In the genomic region with DNA sequence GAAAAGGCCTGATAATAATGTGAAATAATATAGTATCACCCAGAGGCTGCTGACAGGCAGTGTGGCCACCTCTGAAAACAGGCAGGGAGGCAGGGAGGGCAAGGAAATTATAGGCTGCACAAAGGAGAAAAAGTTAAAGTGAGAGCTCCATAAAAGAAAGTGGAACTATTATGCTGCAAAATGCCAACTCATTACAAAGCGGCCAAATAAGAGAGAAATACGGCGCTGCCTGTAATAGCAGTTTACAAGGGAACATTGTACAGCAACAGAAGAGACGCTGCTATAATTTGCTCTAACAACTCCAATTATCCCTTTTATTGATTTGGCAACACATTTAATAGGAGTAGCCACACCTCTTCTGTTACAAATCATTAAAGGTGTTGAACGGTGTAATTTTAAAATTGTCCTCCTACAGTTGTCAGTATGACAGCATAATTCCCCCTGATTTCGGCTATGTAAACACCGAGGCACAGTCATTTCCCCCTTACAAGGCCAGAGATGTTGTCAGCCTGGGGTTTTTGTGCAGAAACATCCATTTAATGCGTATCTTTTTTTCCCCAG, we compare ENCODE assay signal across 1 cellular context.
TF ChIP-seq lines count a peak whose summit lies in the region.

No MANE protein-coding gene starts in this region.

TF ChIP-seq in HEK293, 187 proteins besides CTCF, POLR2A, EP300 and RAD21 (continued from another document):
- TF ChIP-seq ZNF473 (tag by site-specific recombination; IDR thresholded peaks at IDR 0.05) (no peak), ZNF114 (tag by site-specific recombination; IDR thresholded peaks at IDR 0.05) (no peak), HOXA7 (CRISPR knock-in tag; IDR thresholded peaks at IDR 0.05; ENCODE audit: borderline replicate concordance) (no peak), KLF16 (tag by site-specific recombination; IDR thresholded peaks at IDR 0.05) (0 out of 2 replicates have a peak, but pooled peaks have one; percentile 31), BCL11B (tag by site-specific recombination; IDR thresholded peaks at IDR 0.05; ENCODE audit: low read depth) (no peak), OSR2 (tag by site-specific recombination; IDR thresholded peaks at IDR 0.05) (peak; percentile 74), ZNF146 (tag by site-specific recombination; IDR thresholded peaks at IDR 0.05) (no peak), ZNF211 (tag by site-specific recombination; IDR thresholded peaks at IDR 0.05; ENCODE audit: low read depth) (no peak), ZNF596 (tag by site-specific recombination; IDR thresholded peaks at IDR 0.05) (peak; percentile 39; the same call in 1 of the 2 replicates), ZBTB17 (tag by site-specific recombination; IDR thresholded peaks at IDR 0.05) (no peak), ZNF140 (tag by site-specific recombination; IDR thresholded peaks at IDR 0.05) (no peak), ZNF792 (tag by site-specific recombination; IDR thresholded peaks at IDR 0.05) (no peak), HOXC10 (CRISPR knock-in tag; IDR thresholded peaks at IDR 0.05) (no peak), ZNF664 (tag by site-specific recombination; IDR thresholded peaks at IDR 0.05) (no peak), ZNF623 (tag by site-specific recombination; IDR thresholded peaks at IDR 0.05) (no peak), ZNF239 (tag by site-specific recombination; IDR thresholded peaks at IDR 0.05) (no peak), PRDM1 (tag by site-specific recombination; IDR thresholded peaks at IDR 0.05) (peak; percentile 76)
- TF ChIP-seq, protein P1, sequence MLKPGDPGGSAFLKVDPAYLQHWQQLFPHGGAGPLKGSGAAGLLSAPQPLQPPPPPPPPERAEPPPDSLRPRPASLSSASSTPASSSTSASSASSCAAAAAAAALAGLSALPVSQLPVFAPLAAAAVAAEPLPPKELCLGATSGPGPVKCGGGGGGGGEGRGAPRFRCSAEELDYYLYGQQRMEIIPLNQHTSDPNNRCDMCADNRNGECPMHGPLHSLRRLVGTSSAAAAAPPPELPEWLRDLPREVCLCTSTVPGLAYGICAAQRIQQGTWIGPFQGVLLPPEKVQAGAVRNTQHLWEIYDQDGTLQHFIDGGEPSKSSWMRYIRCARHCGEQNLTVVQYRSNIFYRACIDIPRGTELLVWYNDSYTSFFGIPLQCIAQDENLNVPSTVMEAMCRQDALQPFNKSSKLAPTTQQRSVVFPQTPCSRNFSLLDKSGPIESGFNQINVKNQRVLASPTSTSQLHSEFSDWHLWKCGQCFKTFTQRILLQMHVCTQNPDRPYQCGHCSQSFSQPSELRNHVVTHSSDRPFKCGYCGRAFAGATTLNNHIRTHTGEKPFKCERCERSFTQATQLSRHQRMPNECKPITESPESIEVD (tag by site-specific recombination; IDR thresholded peaks at IDR 0.05), result peak; percentile 86
- TF ChIP-seq, protein P2, sequence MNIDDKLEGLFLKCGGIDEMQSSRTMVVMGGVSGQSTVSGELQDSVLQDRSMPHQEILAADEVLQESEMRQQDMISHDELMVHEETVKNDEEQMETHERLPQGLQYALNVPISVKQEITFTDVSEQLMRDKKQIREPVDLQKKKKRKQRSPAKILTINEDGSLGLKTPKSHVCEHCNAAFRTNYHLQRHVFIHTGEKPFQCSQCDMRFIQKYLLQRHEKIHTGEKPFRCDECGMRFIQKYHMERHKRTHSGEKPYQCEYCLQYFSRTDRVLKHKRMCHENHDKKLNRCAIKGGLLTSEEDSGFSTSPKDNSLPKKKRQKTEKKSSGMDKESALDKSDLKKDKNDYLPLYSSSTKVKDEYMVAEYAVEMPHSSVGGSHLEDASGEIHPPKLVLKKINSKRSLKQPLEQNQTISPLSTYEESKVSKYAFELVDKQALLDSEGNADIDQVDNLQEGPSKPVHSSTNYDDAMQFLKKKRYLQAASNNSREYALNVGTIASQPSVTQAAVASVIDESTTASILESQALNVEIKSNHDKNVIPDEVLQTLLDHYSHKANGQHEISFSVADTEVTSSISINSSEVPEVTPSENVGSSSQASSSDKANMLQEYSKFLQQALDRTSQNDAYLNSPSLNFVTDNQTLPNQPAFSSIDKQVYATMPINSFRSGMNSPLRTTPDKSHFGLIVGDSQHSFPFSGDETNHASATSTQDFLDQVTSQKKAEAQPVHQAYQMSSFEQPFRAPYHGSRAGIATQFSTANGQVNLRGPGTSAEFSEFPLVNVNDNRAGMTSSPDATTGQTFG (tag by site-specific recombination; IDR thresholded peaks at IDR 0.05; ENCODE audit: borderline replicate concordance), result no peak
- TF ChIP-seq, protein P3, sequence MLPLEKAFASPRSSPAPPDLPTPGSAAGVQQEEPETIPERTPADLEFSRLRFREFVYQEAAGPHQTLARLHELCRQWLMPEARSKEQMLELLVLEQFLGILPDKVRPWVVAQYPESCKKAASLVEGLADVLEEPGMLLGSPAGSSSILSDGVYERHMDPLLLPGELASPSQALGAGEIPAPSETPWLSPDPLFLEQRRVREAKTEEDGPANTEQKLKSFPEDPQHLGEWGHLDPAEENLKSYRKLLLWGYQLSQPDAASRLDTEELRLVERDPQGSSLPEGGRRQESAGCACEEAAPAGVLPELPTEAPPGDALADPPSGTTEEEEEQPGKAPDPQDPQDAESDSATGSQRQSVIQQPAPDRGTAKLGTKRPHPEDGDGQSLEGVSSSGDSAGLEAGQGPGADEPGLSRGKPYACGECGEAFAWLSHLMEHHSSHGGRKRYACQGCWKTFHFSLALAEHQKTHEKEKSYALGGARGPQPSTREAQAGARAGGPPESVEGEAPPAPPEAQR (tag by site-specific recombination; IDR thresholded peaks at IDR 0.05), result no peak
